ENCODE assay signal across 15 cellular contexts in genomic region chr2:241809383-241810303, GRCh38. TPM values are rescaled to one million over a fixed set of nuclear protein-coding genes. Genes with fewer than 3 reads are reported as not detected.
DNase-seq lines count a peak whose midpoint lies in the region; ATAC-seq, FAIRE-seq and TF ChIP-seq lines count a peak whose summit lies in the region.
"Had no signal": no experiment of that assay in that cellular context is flagged by ENCODE, and none has a peak within 500 bp of the region (broad histone marks: within the 10 kb centered on the region; RNA-seq: fewer than 3 reads in every experiment).

No MANE protein-coding gene starts in this region.

- TF ChIP-seq CTCF in WTC11 (IDR thresholded peaks at IDR 0.05) (no peak), gastrocnemius medialis (IDR thresholded peaks at IDR 0.05 in 4 of 5, conservative IDR thresholded peaks at IDR 0.05 in 1 of 5) (no peak)

- ATAC-seq in WTC11 (no peak), right cardiac atrium (no peak), gastrocnemius medialis (no peak)

- peaks cover 6% of the 10 kb centered on the region for H3K27me3 Mint-ChIP-seq in WTC11 (ENCODE audit: low read depth)

- intact Hi-C loops in right cardiac atrium (cut with DNase I), result no loop called here
- intact Hi-C loops in gastrocnemius medialis (cut with DNase I; ENCODE audit: low total_unique reads), result no loop called here

- TF ChIP-seq POLR2A in GM12892 (IDR thresholded peaks at IDR 0.05; ENCODE audit: low read depth, low read length), result no peak
- TF ChIP-seq POLR2A in gastrocnemius medialis (IDR thresholded peaks at IDR 0.05), result no peak

- H3K4me1 Mint-ChIP-seq in WTC11, result peaks cover 16% of the 10 kb centered on the region

- H3K27ac ChIP-seq in right cardiac atrium (ENCODE audit: low read length), result no peak overlapping the region
- peak overlapping the region; percentile 60 to 78 (median 76) for H3K27ac ChIP-seq in gastrocnemius medialis
- H3K27ac ChIP-seq: parathyroid adenoma, thoracic aorta had no signal

- H3K36me3 Mint-ChIP-seq in WTC11, result no peaks in the 10 kb centered on the region

- in situ Hi-C loops in gastrocnemius medialis (cut with MboI; ENCODE audit: low sequenced_read_pairs in 4 of 4), result no loop called here

- no peaks in the 10 kb centered on the region for H3K36me3 ChIP-seq in gastrocnemius medialis
- H3K36me3 ChIP-seq: MG63, thoracic aorta had no signal

- no peak for FAIRE-seq in GM12892 (lab: Jason Lieb, UNC)

- H3K27me3 ChIP-seq in right cardiac atrium (ENCODE audit: control insufficient read depth, insufficient read depth) (no peaks in the 10 kb centered on the region), gastrocnemius medialis (peaks cover 0 to under 1% (median 0%) of the 10 kb centered on the region in 3 donors)
- H3K27me3 ChIP-seq: MG63 had no signal

- H3K9me3 ChIP-seq in right cardiac atrium (ENCODE audit: control insufficient read depth, low read length), result no peaks in the 10 kb centered on the region
- H3K9me3 ChIP-seq in gastrocnemius medialis, result no peaks in the 10 kb centered on the region
- H3K9me3 ChIP-seq: MG63, thoracic aorta had no signal

- WGBS in right cardiac atrium, result 86% methylated on average over 29 of the region's 29 CpGs

- POLR2A ChIA-PET in WTC11 (lab: Charles Lee), result no interaction called here

- no peak overlapping the region for H3K4me3 Mint-ChIP-seq in WTC11

- DNase-seq in GM12892 (ENCODE audit: insufficient read length) (peak; percentile 31), WTC11 (ENCODE audit: low spot score) (no peak), right cardiac atrium (peak in 2 of 3 donors; percentile 10 to 55), gastrocnemius medialis (peak in 1 of 2 donors; percentile 15), SKM-1 treated with dmso at 0.1 percent for 144 hours (lab: John Stamatoyannopoulos, UW; ENCODE audit: unreplicated experiment) (no peak), HuH-7 (ENCODE audit: low spot score) (no peak), KG1 (lab: John Stamatoyannopoulos, UW) (no peak)
- no peak for DNase-seq in stimulated activated CD4-positive, alpha-beta T cell treated with anti-CD3 and anti-CD28 coated beads, Interleukin-4, amount 100 ng/mL, for 24 hours
- DNase-seq: MG63, NCI-H2029 treated with DMSO at 0.1 percent for 48 hours, NCI-H69 had no signal

- H3K4me1 ChIP-seq in right cardiac atrium (ENCODE audit: control insufficient read depth, insufficient read depth, low read length) (no peaks in the 10 kb centered on the region), gastrocnemius medialis (peaks cover 2 to 19% of the 10 kb centered on the region in 2 donors)

- 0 out of 2 replicates have a peak overlapping the region, but pooled peaks have one; percentile 37 for H3K27ac Mint-ChIP-seq in WTC11
- H3K27ac Mint-ChIP-seq: activated T-helper 2 cell treated with anti-CD3 and anti-CD28 coated beads, Interferon-gamma antibody, Interleukin-2, Interleukin-4, amounts not matched to agents 10 μg/mL and 5 μg/mL and 100 μg/mL, durations not matched to agents 14 hours and 24 hours and 36 hours had no signal

- no peaks in the 10 kb centered on the region for H3K9me3 Mint-ChIP-seq in WTC11
- H3K9me3 Mint-ChIP-seq: activated T-helper 2 cell treated with anti-CD3 and anti-CD28 coated beads, Interferon-gamma antibody, Interleukin-2, Interleukin-4, amounts not matched to agents 10 μg/mL and 5 μg/mL and 100 μg/mL, durations not matched to agents 14 hours and 24 hours and 36 hours had no signal

- H3K4me3 ChIP-seq in right cardiac atrium (ENCODE audit: low read length), result no peak overlapping the region
- H3K4me3 ChIP-seq in gastrocnemius medialis, result peak overlapping the region in 3 of 4 donors; percentile 9 to 36 (median 25)
- H3K4me3 ChIP-seq: MG63, thoracic aorta had no signal

- CTCF ChIA-PET in WTC11 (lab: Charles Lee), result interaction anchor here (0.5 to 1.4 kb wide), 3 partner anchors 33 to 83 kb away, joined by 3 read pairs; partner anchors contain the start of genes D2HGDH and GAL3ST2

TF ChIP-seq in WTC11, 78 proteins besides CTCF, POLR2A, EP300 and RAD21:
- no peak for TF ChIP-seq CREB1 (CRISPR knock-in tag; IDR thresholded peaks at IDR 0.05)
- no peak for TF ChIP-seq STAT6 (CRISPR knock-in tag; conservative IDR thresholded peaks at IDR 0.05; ENCODE audit: low read depth)
- no peak for TF ChIP-seq ZNF263 (CRISPR knock-in tag; IDR thresholded peaks at IDR 0.05; ENCODE audit: low read depth)
- TF ChIP-seq NFYB (CRISPR knock-in tag; conservative IDR thresholded peaks at IDR 0.05; ENCODE audit: low read depth), result no peak
- no peak for TF ChIP-seq MAX (CRISPR knock-in tag; IDR thresholded peaks at IDR 0.05)
- TF ChIP-seq FOXJ3 (CRISPR knock-in tag; IDR thresholded peaks at IDR 0.05; ENCODE audit: borderline replicate concordance), result no peak
- TF ChIP-seq JAZF1 (CRISPR knock-in tag; IDR thresholded peaks at IDR 0.05), result no peak
- no peak for TF ChIP-seq CDX4 (CRISPR knock-in tag; IDR thresholded peaks at IDR 0.05; ENCODE audit: borderline replicate concordance)
- no peak for TF ChIP-seq ZNF317 (CRISPR knock-in tag; IDR thresholded peaks at IDR 0.05; ENCODE audit: borderline replicate concordance, low read depth)
- TF ChIP-seq USF1 (CRISPR knock-in tag; IDR thresholded peaks at IDR 0.05), result no peak
- TF ChIP-seq IRF2 (CRISPR knock-in tag; IDR thresholded peaks at IDR 0.05; ENCODE audit: borderline replicate concordance, low read depth), result no peak
- TF ChIP-seq CREM (CRISPR knock-in tag; IDR thresholded peaks at IDR 0.05), result no peak
- TF ChIP-seq ZBTB21 (CRISPR knock-in tag; IDR thresholded peaks at IDR 0.05; ENCODE audit: borderline replicate concordance), result no peak

RNA-seq across cellular contexts. Expression of gene NEU4, which starts 0.7 kb away (rescaled TPM):
- polyA plus RNA-seq in GM12892 (2012; ENCODE audit: missing spikeins), result 0.19 TPM
- total RNA-seq in WTC11 (2021) (2.2 to 4.1 TPM (median 3.0 TPM) in 3 replicates), right cardiac atrium (1 to 10 TPM in 1 of 4 donors, under 1 TPM in 2, not detected in 1; 0.17 to 1.4 (median 0.84) TPM), gastrocnemius medialis (100 to 1,000 TPM in 1 of 4 donors, 10 to 100 TPM in 1, 1 to 10 TPM in 2; 3.0 to 119 (median 19.4) TPM)
- polyA plus RNA-seq in right cardiac atrium, result 0.68 TPM
- total RNA-seq: RPMI7951 had no signal

RNA-seq across cellular contexts. Expression of gene GAL3ST2, which starts 33.0 kb away (rescaled TPM):
- not detected for polyA plus RNA-seq in GM12892 (2012; ENCODE audit: missing spikeins)
- total RNA-seq in WTC11 (2021) (0.73 to 0.98 TPM (median 0.78 TPM) in 3 replicates), right cardiac atrium (under 1 TPM in 2 of 4 donors, not detected in 2; 0.23 to 0.29 TPM), gastrocnemius medialis (1 to 10 TPM in 1 of 4 donors, not detected in 3; 1.6 TPM)
- polyA plus RNA-seq in right cardiac atrium, result 0.09 TPM
- total RNA-seq: RPMI7951 had no signal

RNA-seq across cellular contexts. Expression of gene PDCD1, which starts 49.1 kb away (rescaled TPM):
- 1.0 TPM for polyA plus RNA-seq in GM12892 (2012; ENCODE audit: missing spikeins)
- 0.25 to 0.52 TPM (median 0.30 TPM) in 3 replicates for total RNA-seq in WTC11 (2021)
- 1 to 10 TPM; 5.2 to 6.8 (median 5.4) TPM for total RNA-seq in right cardiac atrium
- polyA plus RNA-seq in right cardiac atrium, result 7.4 TPM
- under 1 TPM in 1 of 4 donors, not detected in 3; 0.13 TPM for total RNA-seq in gastrocnemius medialis
- total RNA-seq: RPMI7951 had no signal

RNA-seq across cellular contexts. Expression of gene RTP5, which starts 59.9 kb away (rescaled TPM):
- not detected for polyA plus RNA-seq in GM12892 (2012; ENCODE audit: missing spikeins)
- total RNA-seq in WTC11 (2021) (not detected in 3 replicates), right cardiac atrium (not detected), gastrocnemius medialis (not detected)
- 0.05 TPM for polyA plus RNA-seq in right cardiac atrium
- total RNA-seq: RPMI7951 had no signal

Comparison
In these comparisons a context has a peak if more than half of its experiments do, and no peak if none do; other contexts are left out.
1. DNase-seq: peak in GM12892 (single experiment) and right cardiac atrium (2 of 3); none in WTC11 (single experiment), SKM-1 treated with dmso at 0.1 percent for 144 hours (single experiment), HuH-7 (single experiment), stimulated activated CD4-positive, alpha-beta T cell treated with anti-CD3 and anti-CD28 coated beads, Interleukin-4, amount 100 ng/mL, for 24 hours (single experiment) and KG1 (single experiment).